ENCODE assay signal across 8 cellular contexts in genomic region chr13:70960841-70961443, GRCh38.
A peak's percentile ranks its signal among the peaks of the same experiment; 100 is the strongest.
DNase-seq lines count a peak whose midpoint lies in the region; ATAC-seq and TF ChIP-seq lines count a peak whose summit lies in the region.

No MANE protein-coding gene starts in this region.

- H3K27me3 Mint-ChIP-seq in osteocyte (ENCODE audit: unreplicated experiment) = peaks cover 17% of the 10 kb centered on the region
- H3K27me3 Mint-ChIP-seq in activated T-cell treated with anti-CD3 and anti-CD28 coated beads, Interleukin-2, amount 50 U/mL, for 24 hours = no peaks in the 10 kb centered on the region

- H3K4me1 Mint-ChIP-seq in osteocyte (ENCODE audit: unreplicated experiment) = peaks cover 2% of the 10 kb centered on the region
- H3K4me1 Mint-ChIP-seq in activated T-cell treated with anti-CD3 and anti-CD28 coated beads, Interleukin-2, amount 50 U/mL, for 24 hours (ENCODE audit: low read depth) = no peaks in the 10 kb centered on the region

- ATAC-seq in GM19463 (IDR thresholded peaks at IDR 0.05; ENCODE audit: unreplicated experiment) (peak; percentile 62), GM19324 (IDR thresholded peaks at IDR 0.05; ENCODE audit: low FRiP score, unreplicated experiment) (no peak)

- H3K36me3 Mint-ChIP-seq in osteocyte (ENCODE audit: unreplicated experiment) = no peaks in the 10 kb centered on the region
- no peaks in the 10 kb centered on the region for H3K36me3 Mint-ChIP-seq in activated T-cell treated with anti-CD3 and anti-CD28 coated beads, Interleukin-2, amount 50 U/mL, for 24 hours (ENCODE audit: low read depth)

- DNase-seq in AG09309 (ENCODE audit: low read depth) (no peak), NCI-H345 treated with DMSO at 0.1 percent for 48 hours (lab: John Stamatoyannopoulos, UW; ENCODE audit: unreplicated experiment) (peak; percentile 19), dedifferentiated amniotic fluid mesenchymal stem cell (ENCODE audit: extremely low spot score) (peak; percentile 42), osteocyte (ENCODE audit: extremely low spot score, unreplicated experiment) (no peak), 8988T (no peak)
- no peak for DNase-seq in activated T-cell treated with anti-CD3 and anti-CD28 coated beads, Interleukin-2, amount 50 U/mL, for 24 hours

- H3K9me3 Mint-ChIP-seq in osteocyte (ENCODE audit: unreplicated experiment) = no peaks in the 10 kb centered on the region
- no peaks in the 10 kb centered on the region for H3K9me3 Mint-ChIP-seq in activated T-cell treated with anti-CD3 and anti-CD28 coated beads, Interleukin-2, amount 50 U/mL, for 24 hours

- H3K4me3 ChIP-seq in AG09309 (ENCODE audit: control insufficient read depth, low read depth, low read length) = no peak overlapping the region

- H3K4me3 Mint-ChIP-seq in osteocyte (ENCODE audit: unreplicated experiment) = no peak overlapping the region
- H3K4me3 Mint-ChIP-seq in activated T-cell treated with anti-CD3 and anti-CD28 coated beads, Interleukin-2, amount 50 U/mL, for 24 hours = no peak overlapping the region

- no peak overlapping the region for H3K27ac Mint-ChIP-seq in osteocyte (ENCODE audit: unreplicated experiment)
- no peak overlapping the region for H3K27ac Mint-ChIP-seq in activated T-cell treated with anti-CD3 and anti-CD28 coated beads, Interleukin-2, amount 50 U/mL, for 24 hours

- TF ChIP-seq CTCF in AG09309 (IDR thresholded peaks at IDR 0.05; ENCODE audit: control insufficient read depth, insufficient read depth, low read depth, low read length, missing control alignments) (peak; percentile 8), osteocyte (IDR thresholded peaks at IDR 0.05) (peak; percentile 73)

Comparison
In these comparisons a context has a peak if more than half of its experiments do, and no peak if none do; other contexts are left out.
1. DNase-seq: peak in NCI-H345 treated with DMSO at 0.1 percent for 48 hours (single experiment) and dedifferentiated amniotic fluid mesenchymal stem cell (single experiment); none in AG09309 (single experiment), osteocyte (single experiment), activated T-cell treated with anti-CD3 and anti-CD28 coated beads, Interleukin-2, amount 50 U/mL, for 24 hours (single experiment) and 8988T (single experiment).